ENCODE assay signal across 1 cellular context in genomic region chr12:46938071-46938678, GRCh38.
TF ChIP-seq lines count a peak whose summit lies in the region.

No MANE protein-coding gene starts in this region.

TF ChIP-seq in HepG2, 621 proteins besides CTCF, POLR2A, EP300 and RAD21 (continued from another document):
- peak; percentile 26; the same call in 1 of the 2 replicates for TF ChIP-seq HNF1A (IDR thresholded peaks at IDR 0.05; ENCODE audit: low read depth)
- no peak for TF ChIP-seq HNF1A (CRISPR knock-in tag; IDR thresholded peaks at IDR 0.05; ENCODE audit: borderline replicate concordance)
- TF ChIP-seq HMG20A (CRISPR knock-in tag; IDR thresholded peaks at IDR 0.05; ENCODE audit: borderline replicate concordance) = peak; percentile 64; the same call in 1 of the 2 replicates
- TF ChIP-seq ZNF235 (CRISPR knock-in tag; IDR thresholded peaks at IDR 0.05; ENCODE audit: borderline replicate concordance) = no peak
- TF ChIP-seq HOXD1 (CRISPR knock-in tag; IDR thresholded peaks at IDR 0.05) = 0 out of 2 replicates have a peak, but pooled peaks have one; percentile 24
- peak; percentile 73; the same call in 1 of the 2 replicates for TF ChIP-seq RXRA (CRISPR knock-in tag; IDR thresholded peaks at IDR 0.05)
- TF ChIP-seq CHD4 (IDR thresholded peaks at IDR 0.05; ENCODE audit: borderline replicate concordance, low read length) = no peak
- TF ChIP-seq KAT8 (CRISPR knock-in tag; IDR thresholded peaks at IDR 0.05) = peak; percentile 48; the same call in 1 of the 2 replicates
- TF ChIP-seq FOXJ3 (CRISPR knock-in tag; IDR thresholded peaks at IDR 0.05; ENCODE audit: borderline replicate concordance) = peak; percentile 16; the same call in 1 of the 2 replicates
- TF ChIP-seq IRF2 (CRISPR knock-in tag; IDR thresholded peaks at IDR 0.05) = 0 out of 2 replicates have a peak, but pooled peaks have one; percentile 62
- TF ChIP-seq KDM6A (CRISPR knock-in tag; IDR thresholded peaks at IDR 0.05; ENCODE audit: low read depth) = peak; percentile 57
- TF ChIP-seq SOX13 (IDR thresholded peaks at IDR 0.05) = no peak
- peak in 1 of 2 experiments; percentile 66; a peak in 1 of 4 replicates for TF ChIP-seq SOX13 (CRISPR knock-in tag; conservative IDR thresholded peaks at IDR 0.05 in 1 of 2, IDR thresholded peaks at IDR 0.05 in 1 of 2)
- peak; percentile 68 for TF ChIP-seq POGZ (CRISPR knock-in tag; IDR thresholded peaks at IDR 0.05)
- peak; percentile 50; the same call in 1 of the 2 replicates for TF ChIP-seq SAP130 (CRISPR knock-in tag; IDR thresholded peaks at IDR 0.05; ENCODE audit: low read depth)
- peak; percentile 39; the same call in 1 of the 2 replicates for TF ChIP-seq CREM (IDR thresholded peaks at IDR 0.05)
- no peak for TF ChIP-seq CREM (CRISPR knock-in tag; IDR thresholded peaks at IDR 0.05)
- peak; percentile 33; the same call in 1 of the 2 replicates for TF ChIP-seq NFIC (IDR thresholded peaks at IDR 0.05; ENCODE audit: low read length)
- peak; percentile 72 for TF ChIP-seq PAXIP1 (CRISPR knock-in tag; conservative IDR thresholded peaks at IDR 0.05)
- TF ChIP-seq NR2F6 (IDR thresholded peaks at IDR 0.05) = 0 out of 2 replicates have a peak, but pooled peaks have one; percentile 25
- peak; percentile 41; the same call in 1 of the 2 replicates for TF ChIP-seq NR2F6 (CRISPR knock-in tag; IDR thresholded peaks at IDR 0.05)
- peak; percentile 39 for TF ChIP-seq FOSL2 (CRISPR knock-in tag; IDR thresholded peaks at IDR 0.05)
- TF ChIP-seq DRAP1 (CRISPR knock-in tag; IDR thresholded peaks at IDR 0.05) = no peak
- no peak for TF ChIP-seq ATAD3A (CRISPR knock-in tag; IDR thresholded peaks at IDR 0.05)
- TF ChIP-seq RXRB (CRISPR knock-in tag; IDR thresholded peaks at IDR 0.05; ENCODE audit: borderline replicate concordance) = peak; percentile 76
- TF ChIP-seq RARA (CRISPR knock-in tag; IDR thresholded peaks at IDR 0.05) = peak; percentile 68
- TF ChIP-seq ZNF614 (CRISPR knock-in tag; IDR thresholded peaks at IDR 0.05; ENCODE audit: borderline replicate concordance) = 0 out of 2 replicates have a peak, but pooled peaks have one; percentile 31
- peak; percentile 75 for TF ChIP-seq GATAD2A (CRISPR knock-in tag; IDR thresholded peaks at IDR 0.05)
- TF ChIP-seq SIX1 (CRISPR knock-in tag; IDR thresholded peaks at IDR 0.05; ENCODE audit: borderline replicate concordance) = 0 out of 2 replicates have a peak, but pooled peaks have one; percentile 21
- TF ChIP-seq HOMEZ (CRISPR knock-in tag; IDR thresholded peaks at IDR 0.05; ENCODE audit: low read depth) = peak; percentile 81
- peak; percentile 77 for TF ChIP-seq ZMYM4 (CRISPR knock-in tag; IDR thresholded peaks at IDR 0.05)
- TF ChIP-seq TEAD3 (CRISPR knock-in tag; optimal IDR thresholded peaks at IDR 0.05; ENCODE audit: borderline replicate concordance) = peak; percentile 58
- no peak for TF ChIP-seq TAF15 (IDR thresholded peaks at IDR 0.05; ENCODE audit: low read depth, low read length, poor library complexity, severe bottlenecking)
- peak; percentile 90 for TF ChIP-seq ZNF644 (CRISPR knock-in tag; IDR thresholded peaks at IDR 0.05; ENCODE audit: low read depth)
- no peak for TF ChIP-seq HBP1 (CRISPR knock-in tag; IDR thresholded peaks at IDR 0.05; ENCODE audit: low read depth)
- peak; percentile 30; the same call in 1 of the 2 replicates for TF ChIP-seq THAP11 (CRISPR knock-in tag; IDR thresholded peaks at IDR 0.05)
- no peak for TF ChIP-seq ZNF563 (CRISPR knock-in tag; IDR thresholded peaks at IDR 0.05)
- TF ChIP-seq HDAC2 (CRISPR knock-in tag; IDR thresholded peaks at IDR 0.05) = peak; percentile 73
- TF ChIP-seq ATF1 (CRISPR knock-in tag; IDR thresholded peaks at IDR 0.05) = 0 out of 2 replicates have a peak, but pooled peaks have one; percentile 16
